Comparison of ENCODE assay signal across 8 cellular contexts in genomic region chr1:201114245-201115131, GRCh38. TPM values are rescaled to one million over a fixed set of nuclear protein-coding genes. Genes with fewer than 3 reads are reported as not detected.
DNase-seq lines count a peak whose midpoint lies in the region; ATAC-seq and TF ChIP-seq lines count a peak whose summit lies in the region.

No MANE protein-coding gene starts in this region.

- TF ChIP-seq CTCF in GM10266 (IDR thresholded peaks at IDR 0.05; ENCODE audit: control insufficient read depth, insufficient read depth, low read depth, missing control alignments) (peak; percentile 83), prostate gland (IDR thresholded peaks at IDR 0.05) (peak; percentile 48 to 94 (median 88))

- WGBS in prostate gland = under 1% methylated on average over 73 of the region's 88 CpGs
- 2% methylated on average over 88 of the region's 88 CpGs for WGBS in urinary bladder

- TF ChIP-seq POLR2A in prostate gland (IDR thresholded peaks at IDR 0.05) = peak; percentile 82

- DNase-seq in GM10266 (ENCODE audit: extremely low spot score) = peak; percentile 93
- peak; percentile 83 for DNase-seq in NCI-H1436 treated with DMSO at 0.1 percent for 48 hours (lab: John Stamatoyannopoulos, UW)
- DNase-seq in amygdala (lab: John Stamatoyannopoulos, UW) = peak in 55 of 56 donors; percentile 17 to 92 (median 80)
- DNase-seq in left ventricle myocardium superior = peak; percentile 88
- DNase-seq in prostate gland (ENCODE audit: low spot score) = peak; percentile 92

- peak overlapping the region; percentile 48 to 51 for H3K4me3 ChIP-seq in prostate gland
- H3K4me3 ChIP-seq in urinary bladder (ENCODE audit: low read depth, low read length) = peak overlapping the region; percentile 36

- H3K27me3 Mint-ChIP-seq in T-helper 1 cell treated with Interleukin-12 subunit alpha and Interleukin-12 subunit beta and Interleukin-4 antibody, amounts not matched to agents 30 μg/mL and 1 μg/mL, for 36 hours (ENCODE audit: low read depth) = peaks cover 47% of the 10 kb centered on the region

- peak overlapping the region; percentile 79 for H3K4me3 Mint-ChIP-seq in T-helper 1 cell treated with Interleukin-12 subunit alpha and Interleukin-12 subunit beta and Interleukin-4 antibody, amounts not matched to agents 30 μg/mL and 1 μg/mL, for 36 hours

- H3K27ac ChIP-seq in prostate gland (peak overlapping the region; percentile 52 to 63), urinary bladder (ENCODE audit: low read depth) (no peak overlapping the region)

- intact Hi-C loops in left ventricle myocardium superior (cut with micrococcal nuclease) (no loop called here), prostate gland (cut with DNase I) (loop anchor here (2.0 kb wide), 1 partner anchor 144 kb away; no protein-coding TSS in a partner anchor)

- H3K4me1 Mint-ChIP-seq in T-helper 1 cell treated with Interleukin-12 subunit alpha and Interleukin-12 subunit beta and Interleukin-4 antibody, amounts not matched to agents 30 μg/mL and 1 μg/mL, for 36 hours (ENCODE audit: low read depth) = peaks cover 2% of the 10 kb centered on the region

- H3K36me3 ChIP-seq in prostate gland (no peaks in the 10 kb centered on the region), urinary bladder (ENCODE audit: insufficient read depth) (no peaks in the 10 kb centered on the region)

- no peaks in the 10 kb centered on the region for H3K36me3 Mint-ChIP-seq in T-helper 1 cell treated with Interleukin-12 subunit alpha and Interleukin-12 subunit beta and Interleukin-4 antibody, amounts not matched to agents 30 μg/mL and 1 μg/mL, for 36 hours (ENCODE audit: low read depth)

- no peak overlapping the region for H3K27ac Mint-ChIP-seq in T-helper 1 cell treated with Interleukin-12 subunit alpha and Interleukin-12 subunit beta and Interleukin-4 antibody, amounts not matched to agents 30 μg/mL and 1 μg/mL, for 36 hours

- H3K9me3 ChIP-seq in prostate gland = no peaks in the 10 kb centered on the region

- H3K9me3 Mint-ChIP-seq in T-helper 1 cell treated with Interleukin-12 subunit alpha and Interleukin-12 subunit beta and Interleukin-4 antibody, amounts not matched to agents 30 μg/mL and 1 μg/mL, for 36 hours = no peaks in the 10 kb centered on the region

- ATAC-seq in HG02798 (IDR thresholded peaks at IDR 0.05; ENCODE audit: poor library complexity, unreplicated experiment) (peak; percentile 81), left ventricle myocardium superior (peak; percentile 98)

- H3K27me3 ChIP-seq in prostate gland (replicated peaks; ENCODE audit: insufficient read depth) = no peaks in the 10 kb centered on the region

- H3K4me1 ChIP-seq in prostate gland (replicated peaks) = no peaks in the 10 kb centered on the region
- no peaks in the 10 kb centered on the region for H3K4me1 ChIP-seq in urinary bladder (ENCODE audit: insufficient read depth)

RNA-seq across cellular contexts. Expression of gene CACNA1S, which starts 2.3 kb away (rescaled TPM):
- total RNA-seq in left ventricle myocardium superior = not detected
- total RNA-seq in prostate gland = under 1 TPM in 1 of 2 donors, not detected in 1; 0.55 TPM
- total RNA-seq in urinary bladder = 1.9 TPM
- polyA plus RNA-seq in urinary bladder = not detected

RNA-seq across cellular contexts. Expression of gene ASCL5, which starts 12.5 kb away (rescaled TPM):
- total RNA-seq in left ventricle myocardium superior (not detected), prostate gland (not detected), urinary bladder (not detected)
- polyA plus RNA-seq in urinary bladder = not detected

RNA-seq across cellular contexts. Expression of gene TMEM9, which starts 39.8 kb away (rescaled TPM):
- total RNA-seq in left ventricle myocardium superior = 20.5 TPM
- total RNA-seq in prostate gland = 100 to 1,000 TPM; 131 to 164 TPM
- 46.4 TPM for total RNA-seq in urinary bladder
- polyA plus RNA-seq in urinary bladder = 91.9 TPM
